Comparison of ENCODE assay signal across 23 cellular contexts in the genomic region with DNA sequence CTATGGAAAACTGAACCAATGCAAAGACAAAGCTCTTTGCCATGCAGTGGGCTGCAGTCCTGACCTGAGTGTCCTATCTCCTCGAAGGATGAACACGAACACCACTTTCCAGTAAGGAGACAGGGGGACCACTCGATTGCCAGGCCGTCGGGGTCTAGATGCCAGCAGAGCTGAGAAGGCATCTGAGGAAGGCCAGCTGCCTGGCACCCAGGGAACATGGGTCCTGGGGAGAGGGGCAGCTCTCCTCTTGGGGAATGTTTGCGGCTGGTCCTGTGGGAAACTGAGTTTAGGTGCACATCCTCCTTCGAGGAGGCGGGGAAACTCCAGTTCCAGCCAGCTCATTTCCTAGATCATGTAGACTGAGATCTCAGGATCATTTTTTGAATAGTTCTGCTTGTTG.
"Had no signal": no experiment of that assay in that cellular context is flagged by ENCODE, and none has a peak within 500 bp of the region (broad histone marks: within the 10 kb centered on the region; RNA-seq: fewer than 3 reads in every experiment).

No MANE protein-coding gene starts in this region.

- H3K27me3 ChIP-seq: MG63 had no signal

- H3K9me3 ChIP-seq: MG63, SJSA1 had no signal

- H3K27ac ChIP-seq: KMS-11, SJSA1, SK-N-MC had no signal

- H3K4me2 ChIP-seq: KMS-11 had no signal

- DNase-seq: MG63, NCI-H1092, NCI-H1105 treated with DMSO at 0.1 percent for 48 hours, NCI-H1417 treated with DMSO at 0.1 percent for 48 hours, NCI-H146, NCI-H1694 treated with DMSO at 0.1 percent for 48 hours, NCI-H1930, NCI-H2081, NCI-H2107, NCI-H226, NCI-H446, NCI-H510A, NCI-H524 treated with DMSO at 0.1 percent for 48 hours, NCI-H69, NCI-H774, Right ventricle myocardium superior, RPMI8226, SIG-M5 had no signal

- ATAC-seq: HepG2, K562 had no signal

- H3K4me3 ChIP-seq: K562, MG63, SJSA1, SK-N-MC had no signal

- H3K36me3 ChIP-seq: MG63, SJSA1 had no signal

- H3K9ac ChIP-seq: KMS-11 had no signal
